Comparison of ENCODE assay signal across 15 cellular contexts in genomic region chr18:78974115-78974740, GRCh38. TPM values are rescaled to one million over a fixed set of nuclear protein-coding genes. Genes with fewer than 3 reads are reported as not detected.
DNase-seq lines count a peak whose midpoint lies in the region; ATAC-seq and TF ChIP-seq lines count a peak whose summit lies in the region.
"Had no signal": no experiment of that assay in that cellular context is flagged by ENCODE, and none has a peak within 500 bp of the region (broad histone marks: within the 10 kb centered on the region; RNA-seq: fewer than 3 reads in every experiment).

No MANE protein-coding gene starts in this region.

- H2AFZ ChIP-seq in mesenchymal stem cell (ENCODE audit: low read depth, low read length), result no peak overlapping the region

- peak; percentile 18 for DNase-seq in stimulated activated CD4-positive, alpha-beta T cell treated with anti-CD3 and anti-CD28 coated beads, Interleukin-15, amount 100 ng/mL, for 24 hours
- no peak for DNase-seq in stimulated activated CD4-positive, alpha-beta T cell treated with anti-CD3 and anti-CD28 coated beads, Interleukin-4, amount 100 ng/mL, for 4 hours
- DNase-seq in dorsolateral prefrontal cortex (no peak), mesenchymal stem cell (no peak), globus pallidus (ENCODE audit: low spot score) (no peak), activated T-cell treated with anti-CD3 and anti-CD28 coated beads for 4 hours (no peak), DMS153 treated with DMSO at 0.1 percent for 48 hours (lab: John Stamatoyannopoulos, UW; ENCODE audit: unreplicated experiment) (no peak)
- DNase-seq: activated CD4-positive, alpha-beta memory T cell treated with anti-CD3 and anti-CD28 coated beads, Interleukin-2, amount 10 ng/mL, durations not matched to agents 7 days and 5 days; activated naive CD4-positive, alpha-beta T cell treated with anti-CD3 and anti-CD28 coated beads for 36 hours; DND-41; GOT3; MV-4-11; NCI-H446 had no signal

- no peak overlapping the region for H3K14ac ChIP-seq in mesenchymal stem cell (ENCODE audit: low read length in 2 of 2)

- H3K9me3 ChIP-seq in mesenchymal stem cell (ENCODE audit: control insufficient read depth, low read length), result peaks cover 3% of the 10 kb centered on the region
- H3K9me3 ChIP-seq: Peyer's patch had no signal

- no peak for TF ChIP-seq CTCF in dorsolateral prefrontal cortex (IDR thresholded peaks at IDR 0.05 in 54 of 56, conservative IDR thresholded peaks at IDR 0.05 in 2 of 56; ENCODE audit: low read depth in 1 of 56, partially characterized antibody in 56 of 56)

- no peak overlapping the region for H2BK120ac ChIP-seq in mesenchymal stem cell (ENCODE audit: low read depth, low read length)

- H3K23ac ChIP-seq in mesenchymal stem cell (ENCODE audit: low read length in 2 of 2), result no peak overlapping the region

- peak overlapping the region in 58 of 59 donors; percentile 3 to 59 (median 38) for H3K4me3 ChIP-seq in dorsolateral prefrontal cortex
- H3K4me3 ChIP-seq in mesenchymal stem cell (ENCODE audit: insufficient read depth in 1 of 2, low read depth in 1 of 2, low read length in 2 of 2), result no peak overlapping the region

- H3K79me1 ChIP-seq in mesenchymal stem cell (replicated peaks; ENCODE audit: low read length, poor library complexity, severe bottlenecking), result no peaks in the 10 kb centered on the region

- H4K8ac ChIP-seq in mesenchymal stem cell (ENCODE audit: low read length), result no peak overlapping the region

- ATAC-seq in GM18909 (IDR thresholded peaks at IDR 0.05; ENCODE audit: poor library complexity, unreplicated experiment), result no peak

- intact Hi-C loops in dorsolateral prefrontal cortex (cut with DNase I), result no loop called here

- H2BK12ac ChIP-seq in mesenchymal stem cell (ENCODE audit: low read length in 2 of 2), result no peak overlapping the region

- H3K36me3 ChIP-seq in mesenchymal stem cell (ENCODE audit: control insufficient read depth in 1 of 2, insufficient read depth in 2 of 2, low read depth in 1 of 2, low read length in 2 of 2), result no peaks in the 10 kb centered on the region
- H3K36me3 ChIP-seq: Peyer's patch had no signal

- H3K9ac ChIP-seq in mesenchymal stem cell (ENCODE audit: low read length), result no peak overlapping the region

- H3K27ac ChIP-seq in dorsolateral prefrontal cortex, result peak overlapping the region in 6 of 59 donors; percentile 6 to 51 (median 21)
- H3K27ac ChIP-seq in mesenchymal stem cell (ENCODE audit: low read length, poor library complexity, severe bottlenecking), result no peak overlapping the region
- H3K27ac ChIP-seq: Peyer's patch had no signal

- H4K91ac ChIP-seq in mesenchymal stem cell (ENCODE audit: low read length), result no peak overlapping the region

- no peak overlapping the region for H2BK5ac ChIP-seq in mesenchymal stem cell (ENCODE audit: low read depth, low read length, poor library complexity, severe bottlenecking)

- H3K18ac ChIP-seq in mesenchymal stem cell (ENCODE audit: low read depth in 1 of 2, low read length in 2 of 2), result no peak overlapping the region

- peak overlapping the region; percentile 5 for H3K4me2 ChIP-seq in mesenchymal stem cell (ENCODE audit: low read length, poor library complexity, severe bottlenecking)

- no peak overlapping the region for H2AK5ac ChIP-seq in mesenchymal stem cell (ENCODE audit: low read length, severe bottlenecking)

- H2BK15ac ChIP-seq in mesenchymal stem cell (ENCODE audit: low read depth, poor library complexity, severe bottlenecking), result no peak overlapping the region

- H3K27me3 ChIP-seq in dorsolateral prefrontal cortex (peaks cover 0 to 91% (median 77%) of the 10 kb centered on the region in 45 donors), mesenchymal stem cell (ENCODE audit: control insufficient read depth in 1 of 2, insufficient read depth in 1 of 2, low read length in 2 of 2) (peaks cover 62 to 91% of the 10 kb centered on the region in 2 experiments)

- peaks cover 18% of the 10 kb centered on the region for H3K4me1 ChIP-seq in mesenchymal stem cell (ENCODE audit: control insufficient read depth, insufficient read depth, low read depth, low read length)

- no peak overlapping the region for H3K4ac ChIP-seq in mesenchymal stem cell (ENCODE audit: low read depth in 1 of 2, low read length in 2 of 2)

- 1% methylated on average over 66 of the region's 75 CpGs for WGBS in mesenchymal stem cell

RNA-seq across cellular contexts. Expression of gene SALL3, which starts 5.4 kb away (rescaled TPM):
- total RNA-seq in dorsolateral prefrontal cortex, result 10 to 100 TPM in 90 of 120 experiments, 1 to 10 TPM in 30; 3.7 to 51.5 (median 12.2) TPM
- not detected for polyA plus RNA-seq in mesenchymal stem cell (2013, experiment 1 of 2)
- not detected for polyA plus RNA-seq in mesenchymal stem cell (2013, experiment 2 of 2)
- total RNA-seq: activated CD4-positive, alpha-beta memory T cell treated with anti-CD3 and anti-CD28 coated beads, Interleukin-2, amount 10 ng/mL, durations not matched to agents 7 days and 5 days; activated naive CD4-positive, alpha-beta T cell treated with anti-CD3 and anti-CD28 coated beads for 36 hours; Peyer's patch had no signal

Comparison
In these comparisons a context has a peak if more than half of its experiments do, and no peak if none do; other contexts are left out.
1. H3K4me3 ChIP-seq: peak in dorsolateral prefrontal cortex (58 of 59); none in mesenchymal stem cell (0 of 2).